In genomic region chrX:47146121-47146935, GRCh38 we compare ENCODE assay signal across 7 cellular contexts. TPM values are rescaled to one million over a fixed set of nuclear protein-coding genes. Genes with fewer than 3 reads are reported as not detected.
DNase-seq lines count a peak whose midpoint lies in the region; ATAC-seq and TF ChIP-seq lines count a peak whose summit lies in the region.

No MANE protein-coding gene starts in this region.

- peak overlapping the region; percentile 97 for H3K4me3 ChIP-seq in GM23248
- peak overlapping the region; percentile 98 for H3K4me3 ChIP-seq in OCI-LY3 (ENCODE audit: low read length)

- no peaks in the 10 kb centered on the region for H3F3A ChIP-seq in GM23248 (ENCODE audit: insufficient read depth)

- H3K36me3 ChIP-seq in GM23248 (ENCODE audit: low read depth) = no peaks in the 10 kb centered on the region
- peaks cover 28% of the 10 kb centered on the region for H3K36me3 ChIP-seq in OCI-LY3 (replicated peaks; ENCODE audit: low read depth, low read length)

- H3K9ac ChIP-seq in GM23248 (peak overlapping the region; percentile 100), OCI-LY3 (ENCODE audit: low read length) (peak overlapping the region; percentile 100)

- TF ChIP-seq CTCF in OCI-LY3 (IDR thresholded peaks at IDR 0.05; ENCODE audit: low read depth, low read length) (no peak), progenitor cell of endocrine pancreas (IDR thresholded peaks at IDR 0.05; ENCODE audit: unreplicated experiment) (no peak)

- no peaks in the 10 kb centered on the region for H3K9me2 ChIP-seq in GM23248 (ENCODE audit: insufficient read depth)

- H2AFZ ChIP-seq in GM23248 = no peak overlapping the region
- H2AFZ ChIP-seq in OCI-LY3 (ENCODE audit: low read depth, low read length) = no peak overlapping the region

- no peaks in the 10 kb centered on the region; the same call in none of the 2 replicates for H3K4me1 ChIP-seq in GM23248 (ENCODE audit: insufficient read depth)
- H3K4me1 ChIP-seq in OCI-LY3 (ENCODE audit: low read length) = peaks cover 19% of the 10 kb centered on the region

- in situ Hi-C loops in GM23248 (cut with MboI) = no loop called here

- H3K9me3 ChIP-seq in GM23248 (ENCODE audit: low read depth) (no peaks in the 10 kb centered on the region), OCI-LY3 (ENCODE audit: insufficient read depth, low read length) (no peaks in the 10 kb centered on the region)

- DNase-seq in GM23248 (peak; percentile 37), progenitor cell of endocrine pancreas (ENCODE audit: low spot score, unreplicated experiment) (no peak), GF-D8 (lab: John Stamatoyannopoulos, UW) (no peak)
- no peak for DNase-seq in activated CD4-positive, alpha-beta T cell treated with anti-CD3 and anti-CD28 coated beads, Interleukin-2, amount 50 U/mL, for 4 hours

- H3K4me2 ChIP-seq in GM23248 (ENCODE audit: unreplicated experiment) (peak overlapping the region; percentile 76), OCI-LY3 (ENCODE audit: low read length) (peak overlapping the region; percentile 89)

- 13 to 15% methylated on average over 7 to 9 of the region's 10 CpGs for whole genome bisulfite sequencing in GM23248 (ENCODE audit: low coverage in 1 of 2, low lambda C conversion rate in 2 of 2, missing lambda C conversion rate in 2 of 2), 2 experiments

- ATAC-seq in esophagus mucosa = peak; percentile 57
- no peak for ATAC-seq in HG02870 (IDR thresholded peaks at IDR 0.05; ENCODE audit: unreplicated experiment)

- H3K27ac ChIP-seq in GM23248 (peak overlapping the region; percentile 91), OCI-LY3 (ENCODE audit: low read length) (peak overlapping the region; percentile 98; the same call in 1 of the 2 replicates)

- H4K20me1 ChIP-seq in GM23248 (ENCODE audit: insufficient read depth) (no peaks in the 10 kb centered on the region; the same call in 1 of the 2 replicates), OCI-LY3 (ENCODE audit: insufficient read depth, low read length) (peaks cover 35% of the 10 kb centered on the region)

- H3K9me3 Mint-ChIP-seq in progenitor cell of endocrine pancreas (ENCODE audit: low read depth) = peaks cover 10% of the 10 kb centered on the region

- peaks cover 16% of the 10 kb centered on the region for H3K36me3 Mint-ChIP-seq in progenitor cell of endocrine pancreas (ENCODE audit: insufficient read depth)

- H3K4me3 Mint-ChIP-seq in progenitor cell of endocrine pancreas (ENCODE audit: low read depth) = peak overlapping the region; percentile 97

- H3K27me3 Mint-ChIP-seq in progenitor cell of endocrine pancreas = no peaks in the 10 kb centered on the region

- no peaks in the 10 kb centered on the region for H3K27me3 ChIP-seq in GM23248 (replicated peaks; ENCODE audit: insufficient read depth)
- H3K27me3 ChIP-seq in OCI-LY3 (ENCODE audit: low read depth, low read length) = no peaks in the 10 kb centered on the region

- H3K4me1 Mint-ChIP-seq in progenitor cell of endocrine pancreas (ENCODE audit: low read depth) = peaks cover 6% of the 10 kb centered on the region

- H3K79me2 ChIP-seq in GM23248 (ENCODE audit: insufficient read depth) (peaks cover 70% of the 10 kb centered on the region), OCI-LY3 (ENCODE audit: low read length) (peaks cover 80% of the 10 kb centered on the region)

- peak overlapping the region; percentile 99 for H3K27ac Mint-ChIP-seq in progenitor cell of endocrine pancreas

RNA-seq across cellular contexts. Expression of gene RBM10, which starts 1.3 kb away (rescaled TPM):
- total RNA-seq in GM23248 (2014; rRNA removed; shearing (Covaris generic)) = 40.1 and 40.5 TPM in 2 replicates
- 28.4 and 30.6 TPM in 2 replicates for polyA plus RNA-seq in GM23248 (2016; fragmentation: Nextera tagmentation; extraction: Ambion mirVana)
- total RNA-seq in esophagus mucosa = 23.6 TPM
- total RNA-seq in progenitor cell of endocrine pancreas = 62.5 and 68.2 TPM in 2 replicates

RNA-seq across cellular contexts. Expression of gene NDUFB11, which starts 1.8 kb away (rescaled TPM):
- total RNA-seq in GM23248 (2014; rRNA removed; shearing (Covaris generic)) = 41.7 and 45.7 TPM in 2 replicates
- 123 and 125 TPM in 2 replicates for polyA plus RNA-seq in GM23248 (2016; fragmentation: Nextera tagmentation; extraction: Ambion mirVana)
- total RNA-seq in esophagus mucosa (67.4 TPM), progenitor cell of endocrine pancreas (87.8 and 94.1 TPM in 2 replicates)

RNA-seq across cellular contexts. Expression of gene UBA1, which starts 47.3 kb away (rescaled TPM):
- total RNA-seq in GM23248 (2014; rRNA removed; shearing (Covaris generic)) = 264 and 266 TPM in 2 replicates
- 141 and 146 TPM in 2 replicates for polyA plus RNA-seq in GM23248 (2016; fragmentation: Nextera tagmentation; extraction: Ambion mirVana)
- total RNA-seq in esophagus mucosa = 190 TPM
- 524 and 538 TPM in 2 replicates for total RNA-seq in progenitor cell of endocrine pancreas
